Comparison of ENCODE assay signal across 8 cellular contexts in genomic region chr4:26074672-26075071, GRCh38.
DNase-seq lines count a peak whose midpoint lies in the region; ATAC-seq and TF ChIP-seq lines count a peak whose summit lies in the region.

No MANE protein-coding gene starts in this region.

- peak overlapping the region; percentile 98 to 99 (median 98) for H3K27ac Mint-ChIP-seq in CD14-positive monocyte
- H3K27ac Mint-ChIP-seq in nephron: peak overlapping the region in 2 of 3 experiments; percentile 33 to 48
- H3K27ac Mint-ChIP-seq in nephron progenitor cell: no peak overlapping the region

- peaks cover 70% of the 10 kb centered on the region for H3K4me1 Mint-ChIP-seq in CD14-positive monocyte
- peaks cover 14% of the 10 kb centered on the region for H3K4me1 Mint-ChIP-seq in nephron
- peaks cover 16% of the 10 kb centered on the region for H3K4me1 Mint-ChIP-seq in nephron progenitor cell

- H3K4me3 Mint-ChIP-seq in CD14-positive monocyte: peak overlapping the region; percentile 4 to 59
- H3K4me3 Mint-ChIP-seq in nephron: no peak overlapping the region
- H3K4me3 Mint-ChIP-seq in nephron progenitor cell: no peak overlapping the region

- ATAC-seq in GM19452 (IDR thresholded peaks at IDR 0.05; ENCODE audit: unreplicated experiment) (peak; percentile 64), HG03442 (IDR thresholded peaks at IDR 0.05; ENCODE audit: unreplicated experiment) (peak; percentile 70), HG03097 (IDR thresholded peaks at IDR 0.05; ENCODE audit: low FRiP score, unreplicated experiment) (no peak)

- TF ChIP-seq CTCF in CD14-positive monocyte (IDR thresholded peaks at IDR 0.05) (no peak), nephron (IDR thresholded peaks at IDR 0.05; ENCODE audit: unreplicated experiment in 3 of 3) (no peak), nephron progenitor cell (IDR thresholded peaks at IDR 0.05) (no peak)

- DNase-seq in CD14-positive monocyte (ENCODE audit: low spot score) (peak; percentile 85), activated T-cell treated with anti-CD3 and anti-CD28 coated beads for 48 hours (ENCODE audit: low read depth) (peak; percentile 67), nephron progenitor cell (no peak), NCI-H1694 treated with DMSO at 0.1 percent for 48 hours (lab: John Stamatoyannopoulos, UW) (no peak)

- intact Hi-C loops in CD14-positive monocyte (cut with micrococcal nuclease): loop anchor here in 1 of 2 donors (5.0 kb wide), 3 partner anchors 78 to 212 kb away; partner anchors contain the start of gene SEL1L3

- H3K27me3 Mint-ChIP-seq in CD14-positive monocyte (ENCODE audit: low read depth in 3 of 3): peaks cover 3 to 16% (median 5%) of the 10 kb centered on the region in 3 donors
- no peaks in the 10 kb centered on the region for H3K27me3 Mint-ChIP-seq in nephron (ENCODE audit: low read depth)
- H3K27me3 Mint-ChIP-seq in nephron progenitor cell (ENCODE audit: low read depth, poor library complexity): peaks cover 8% of the 10 kb centered on the region

- peaks cover 0 to 4% (median 0%) of the 10 kb centered on the region in 7 donors for H3K9me3 Mint-ChIP-seq in CD14-positive monocyte
- H3K9me3 Mint-ChIP-seq in nephron: peaks cover 13% of the 10 kb centered on the region
- peaks cover 16% of the 10 kb centered on the region for H3K9me3 Mint-ChIP-seq in nephron progenitor cell

- H3K36me3 Mint-ChIP-seq in CD14-positive monocyte (peaks cover 12 to 19% of the 10 kb centered on the region in 2 donors), nephron (ENCODE audit: low read depth) (no peaks in the 10 kb centered on the region), nephron progenitor cell (ENCODE audit: low read depth) (no peaks in the 10 kb centered on the region)

Comparison
In these comparisons a context has a peak if more than half of its experiments do, and no peak if none do; other contexts are left out.
1. DNase-seq: peak in CD14-positive monocyte (single experiment) and activated T-cell treated with anti-CD3 and anti-CD28 coated beads for 48 hours (single experiment); none in nephron progenitor cell (single experiment) and NCI-H1694 treated with DMSO at 0.1 percent for 48 hours (single experiment).
2. H3K4me3 Mint-ChIP-seq: peak in CD14-positive monocyte (2 of 2); none in nephron (0 of 3) and nephron progenitor cell (single experiment).